ENCODE assay signal across 2 cellular contexts in the genomic region with DNA sequence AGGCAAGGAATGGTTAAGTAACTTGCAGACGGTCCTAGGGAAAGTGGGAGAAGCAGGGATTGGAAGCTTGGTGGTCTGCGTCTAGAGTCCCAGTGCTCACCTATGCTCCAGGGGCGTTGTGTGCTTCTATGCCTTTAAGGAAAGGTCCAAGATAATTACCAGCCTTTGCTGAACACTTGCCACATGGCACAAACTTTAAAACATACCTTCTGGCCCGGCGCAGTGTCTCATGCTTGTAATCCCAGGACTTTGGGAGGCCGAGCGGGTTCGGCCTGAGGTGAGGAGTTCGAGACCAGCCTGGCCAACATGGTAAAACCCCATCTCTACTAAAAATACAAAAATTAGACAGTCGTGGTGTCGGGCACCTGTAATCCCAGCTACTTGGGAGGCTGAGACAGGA.
TF ChIP-seq lines count a peak whose summit lies in the region.

No MANE protein-coding gene starts in this region.

TF ChIP-seq in HCT116, 20 proteins besides CTCF, POLR2A, EP300 and RAD21 (continued from another document):
- TF ChIP-seq EGR1 (IDR thresholded peaks at IDR 0.05; ENCODE audit: low read depth) (no peak), EZH2 (IDR thresholded peaks at IDR 0.05) (no peak), SRF (IDR thresholded peaks at IDR 0.05; ENCODE audit: low read depth) (no peak), SIN3A (IDR thresholded peaks at IDR 0.05; ENCODE audit: low read depth) (no peak), SP1 (IDR thresholded peaks at IDR 0.05; ENCODE audit: low read depth) (no peak), ZFX (IDR thresholded peaks at IDR 0.05) (no peak), JUND (IDR thresholded peaks at IDR 0.05) (no peak), YY1 (IDR thresholded peaks at IDR 0.05; ENCODE audit: extremely low read depth, insufficient replicate concordance, low read depth, low read length) (no peak), CEBPB (IDR thresholded peaks at IDR 0.05; ENCODE audit: low read depth) (no peak), MAX (IDR thresholded peaks at IDR 0.05) (no peak), CBX3 (IDR thresholded peaks at IDR 0.05; ENCODE audit: low read depth) (no peak)
- TF ChIP-seq, protein P1, sequence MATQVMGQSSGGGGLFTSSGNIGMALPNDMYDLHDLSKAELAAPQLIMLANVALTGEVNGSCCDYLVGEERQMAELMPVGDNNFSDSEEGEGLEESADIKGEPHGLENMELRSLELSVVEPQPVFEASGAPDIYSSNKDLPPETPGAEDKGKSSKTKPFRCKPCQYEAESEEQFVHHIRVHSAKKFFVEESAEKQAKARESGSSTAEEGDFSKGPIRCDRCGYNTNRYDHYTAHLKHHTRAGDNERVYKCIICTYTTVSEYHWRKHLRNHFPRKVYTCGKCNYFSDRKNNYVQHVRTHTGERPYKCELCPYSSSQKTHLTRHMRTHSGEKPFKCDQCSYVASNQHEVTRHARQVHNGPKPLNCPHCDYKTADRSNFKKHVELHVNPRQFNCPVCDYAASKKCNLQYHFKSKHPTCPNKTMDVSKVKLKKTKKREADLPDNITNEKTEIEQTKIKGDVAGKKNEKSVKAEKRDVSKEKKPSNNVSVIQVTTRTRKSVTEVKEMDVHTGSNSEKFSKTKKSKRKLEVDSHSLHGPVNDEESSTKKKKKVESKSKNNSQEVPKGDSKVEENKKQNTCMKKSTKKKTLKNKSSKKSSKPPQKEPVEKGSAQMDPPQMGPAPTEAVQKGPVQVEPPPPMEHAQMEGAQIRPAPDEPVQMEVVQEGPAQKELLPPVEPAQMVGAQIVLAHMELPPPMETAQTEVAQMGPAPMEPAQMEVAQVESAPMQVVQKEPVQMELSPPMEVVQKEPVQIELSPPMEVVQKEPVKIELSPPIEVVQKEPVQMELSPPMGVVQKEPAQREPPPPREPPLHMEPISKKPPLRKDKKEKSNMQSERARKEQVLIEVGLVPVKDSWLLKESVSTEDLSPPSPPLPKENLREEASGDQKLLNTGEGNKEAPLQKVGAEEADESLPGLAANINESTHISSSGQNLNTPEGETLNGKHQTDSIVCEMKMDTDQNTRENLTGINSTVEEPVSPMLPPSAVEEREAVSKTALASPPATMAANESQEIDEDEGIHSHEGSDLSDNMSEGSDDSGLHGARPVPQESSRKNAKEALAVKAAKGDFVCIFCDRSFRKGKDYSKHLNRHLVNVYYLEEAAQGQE (IDR thresholded peaks at IDR 0.05; ENCODE audit: low read depth) = no peak
- TF ChIP-seq, protein P2, sequence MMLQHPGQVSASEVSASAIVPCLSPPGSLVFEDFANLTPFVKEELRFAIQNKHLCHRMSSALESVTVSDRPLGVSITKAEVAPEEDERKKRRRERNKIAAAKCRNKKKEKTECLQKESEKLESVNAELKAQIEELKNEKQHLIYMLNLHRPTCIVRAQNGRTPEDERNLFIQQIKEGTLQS (IDR thresholded peaks at IDR 0.05) = no peak

TF ChIP-seq in neural cell, 6 proteins besides CTCF, POLR2A, EP300 and RAD21:
- TF ChIP-seq, protein P1 (IDR thresholded peaks at IDR 0.05; ENCODE audit: borderline replicate concordance) = no peak
- TF ChIP-seq MXI1 (conservative IDR thresholded peaks at IDR 0.05; ENCODE audit: poor library complexity, severe bottlenecking) (no peak), POLR2AphosphoS5 (IDR thresholded peaks at IDR 0.05) (no peak), TAF1 (IDR thresholded peaks at IDR 0.05; ENCODE audit: low read depth) (no peak), EZH2 (IDR thresholded peaks at IDR 0.05; ENCODE audit: borderline replicate concordance, insufficient read depth, low read length, poor library complexity, severe bottlenecking) (no peak), SMC3 (conservative IDR thresholded peaks at IDR 0.05; ENCODE audit: poor library complexity) (no peak)
